1 cellular context compared by ENCODE assay signal in the genomic region with DNA sequence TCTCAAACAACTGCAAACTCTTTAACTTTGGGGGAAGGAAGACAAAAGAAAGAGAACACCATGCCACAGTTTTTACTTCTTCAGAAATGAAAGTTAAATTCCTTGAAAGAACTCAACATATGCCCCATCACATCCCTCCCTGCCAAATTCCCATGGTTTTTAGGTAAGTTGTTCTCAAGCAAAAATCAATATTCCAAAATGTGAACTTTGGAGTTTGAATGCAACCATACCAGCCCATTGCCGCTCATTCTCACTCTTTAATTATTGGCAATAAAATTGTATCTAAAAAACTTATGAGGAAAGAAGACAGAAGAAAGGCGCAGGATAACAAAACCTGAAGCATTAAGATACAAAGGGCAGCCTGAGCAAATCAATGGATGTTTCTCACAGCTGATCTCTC.
TF ChIP-seq lines count a peak whose summit lies in the region.

No MANE protein-coding gene starts in this region.

TF ChIP-seq in GM23338, 12 proteins besides CTCF, POLR2A, EP300 and RAD21 (continued from another document):
- TF ChIP-seq, protein P1, sequence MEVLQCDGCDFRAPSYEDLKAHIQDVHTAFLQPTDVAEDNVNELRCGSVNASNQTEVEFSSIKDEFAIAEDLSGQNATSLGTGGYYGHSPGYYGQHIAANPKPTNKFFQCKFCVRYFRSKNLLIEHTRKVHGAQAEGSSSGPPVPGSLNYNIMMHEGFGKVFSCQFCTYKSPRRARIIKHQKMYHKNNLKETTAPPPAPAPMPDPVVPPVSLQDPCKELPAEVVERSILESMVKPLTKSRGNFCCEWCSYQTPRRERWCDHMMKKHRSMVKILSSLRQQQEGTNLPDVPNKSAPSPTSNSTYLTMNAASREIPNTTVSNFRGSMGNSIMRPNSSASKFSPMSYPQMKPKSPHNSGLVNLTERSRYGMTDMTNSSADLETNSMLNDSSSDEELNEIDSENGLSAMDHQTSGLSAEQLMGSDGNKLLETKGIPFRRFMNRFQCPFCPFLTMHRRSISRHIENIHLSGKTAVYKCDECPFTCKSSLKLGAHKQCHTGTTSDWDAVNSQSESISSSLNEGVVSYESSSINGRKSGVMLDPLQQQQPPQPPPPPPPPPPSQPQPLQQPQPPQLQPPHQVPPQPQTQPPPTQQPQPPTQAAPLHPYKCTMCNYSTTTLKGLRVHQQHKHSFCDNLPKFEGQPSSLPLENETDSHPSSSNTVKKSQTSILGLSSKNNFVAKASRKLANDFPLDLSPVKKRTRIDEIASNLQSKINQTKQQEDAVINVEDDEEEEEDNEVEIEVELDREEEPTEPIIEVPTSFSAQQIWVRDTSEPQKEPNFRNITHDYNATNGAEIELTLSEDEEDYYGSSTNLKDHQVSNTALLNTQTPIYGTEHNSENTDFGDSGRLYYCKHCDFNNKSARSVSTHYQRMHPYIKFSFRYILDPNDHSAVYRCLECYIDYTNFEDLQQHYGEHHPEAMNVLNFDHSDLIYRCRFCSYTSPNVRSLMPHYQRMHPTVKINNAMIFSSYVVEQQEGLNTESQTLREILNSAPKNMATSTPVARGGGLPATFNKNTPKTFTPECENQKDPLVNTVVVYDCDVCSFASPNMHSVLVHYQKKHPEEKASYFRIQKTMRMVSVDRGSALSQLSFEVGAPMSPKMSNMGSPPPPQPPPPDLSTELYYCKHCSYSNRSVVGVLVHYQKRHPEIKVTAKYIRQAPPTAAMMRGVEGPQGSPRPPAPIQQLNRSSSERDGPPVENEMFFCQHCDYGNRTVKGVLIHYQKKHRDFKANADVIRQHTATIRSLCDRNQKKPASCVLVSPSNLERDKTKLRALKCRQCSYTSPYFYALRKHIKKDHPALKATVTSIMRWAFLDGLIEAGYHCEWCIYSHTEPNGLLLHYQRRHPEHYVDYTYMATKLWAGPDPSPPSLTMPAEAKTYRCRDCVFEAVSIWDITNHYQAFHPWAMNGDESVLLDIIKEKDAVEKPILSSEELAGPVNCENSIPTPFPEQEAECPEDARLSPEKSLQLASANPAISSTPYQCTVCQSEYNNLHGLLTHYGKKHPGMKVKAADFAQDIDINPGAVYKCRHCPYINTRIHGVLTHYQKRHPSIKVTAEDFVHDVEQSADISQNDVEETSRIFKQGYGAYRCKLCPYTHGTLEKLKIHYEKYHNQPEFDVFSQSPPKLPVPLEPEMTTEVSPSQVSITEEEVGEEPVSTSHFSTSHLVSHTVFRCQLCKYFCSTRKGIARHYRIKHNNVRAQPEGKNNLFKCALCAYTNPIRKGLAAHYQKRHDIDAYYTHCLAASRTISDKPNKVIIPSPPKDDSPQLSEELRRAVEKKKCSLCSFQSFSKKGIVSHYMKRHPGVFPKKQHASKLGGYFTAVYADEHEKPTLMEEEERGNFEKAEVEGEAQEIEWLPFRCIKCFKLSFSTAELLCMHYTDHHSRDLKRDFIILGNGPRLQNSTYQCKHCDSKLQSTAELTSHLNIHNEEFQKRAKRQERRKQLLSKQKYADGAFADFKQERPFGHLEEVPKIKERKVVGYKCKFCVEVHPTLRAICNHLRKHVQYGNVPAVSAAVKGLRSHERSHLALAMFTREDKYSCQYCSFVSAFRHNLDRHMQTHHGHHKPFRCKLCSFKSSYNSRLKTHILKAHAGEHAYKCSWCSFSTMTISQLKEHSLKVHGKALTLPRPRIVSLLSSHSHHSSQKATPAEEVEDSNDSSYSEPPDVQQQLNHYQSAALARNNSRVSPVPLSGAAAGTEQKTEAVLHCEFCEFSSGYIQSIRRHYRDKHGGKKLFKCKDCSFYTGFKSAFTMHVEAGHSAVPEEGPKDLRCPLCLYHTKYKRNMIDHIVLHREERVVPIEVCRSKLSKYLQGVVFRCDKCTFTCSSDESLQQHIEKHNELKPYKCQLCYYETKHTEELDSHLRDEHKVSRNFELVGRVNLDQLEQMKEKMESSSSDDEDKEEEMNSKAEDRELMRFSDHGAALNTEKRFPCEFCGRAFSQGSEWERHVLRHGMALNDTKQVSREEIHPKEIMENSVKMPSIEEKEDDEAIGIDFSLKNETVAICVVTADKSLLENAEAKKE (CRISPR knock-in tag; IDR thresholded peaks at IDR 0.05), result no peak
- TF ChIP-seq ZNF114 (CRISPR knock-in tag; IDR thresholded peaks at IDR 0.05) (no peak), EZH2 (IDR thresholded peaks at IDR 0.05; ENCODE audit: low read depth, unreplicated experiment) (no peak), CREB1 (CRISPR knock-in tag; IDR thresholded peaks at IDR 0.05; ENCODE audit: low read depth) (no peak), EZH2phosphoT487 (IDR thresholded peaks at IDR 0.05; ENCODE audit: unreplicated experiment) (no peak), POLR2AphosphoS5 (IDR thresholded peaks at IDR 0.05; ENCODE audit: low read depth) (no peak), ZNF331 (CRISPR knock-in tag; IDR thresholded peaks at IDR 0.05; ENCODE audit: low read depth) (no peak)
- TF ChIP-seq, protein P2, sequence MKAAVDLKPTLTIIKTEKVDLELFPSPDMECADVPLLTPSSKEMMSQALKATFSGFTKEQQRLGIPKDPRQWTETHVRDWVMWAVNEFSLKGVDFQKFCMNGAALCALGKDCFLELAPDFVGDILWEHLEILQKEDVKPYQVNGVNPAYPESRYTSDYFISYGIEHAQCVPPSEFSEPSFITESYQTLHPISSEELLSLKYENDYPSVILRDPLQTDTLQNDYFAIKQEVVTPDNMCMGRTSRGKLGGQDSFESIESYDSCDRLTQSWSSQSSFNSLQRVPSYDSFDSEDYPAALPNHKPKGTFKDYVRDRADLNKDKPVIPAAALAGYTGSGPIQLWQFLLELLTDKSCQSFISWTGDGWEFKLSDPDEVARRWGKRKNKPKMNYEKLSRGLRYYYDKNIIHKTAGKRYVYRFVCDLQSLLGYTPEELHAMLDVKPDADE (IDR thresholded peaks at IDR 0.05), result no peak
